ENCODE assay signal across 35 cellular contexts in genomic region chr3:12603969-12604368, GRCh38. TPM values are rescaled to one million over a fixed set of nuclear protein-coding genes. Genes with fewer than 3 reads are reported as not detected.
"Had no signal": no experiment of that assay in that cellular context is flagged by ENCODE, and none has a peak within 500 bp of the region (broad histone marks: within the 10 kb centered on the region; RNA-seq: fewer than 3 reads in every experiment).

No MANE protein-coding gene starts in this region.

- H3K27me3 ChIP-seq: esophagus squamous epithelium, heart right ventricle, pancreas, sigmoid colon, upper lobe of left lung had no signal

- ATAC-seq: activated T-cell treated with anti-CD3 and anti-CD28 coated beads, Interleukin-2, amount 50 U/mL, for 72 hours; heart right ventricle; left ventricle myocardium superior; naive thymus-derived CD4-positive, alpha-beta T cell; stimulated activated memory B cell treated with anti-CD40 and anti-IgM and Interleukin-4, amounts not matched to agents 10 μg/mL and 1 μg/mL and 100 μg/mL, for 72 hours; stimulated activated naive CD8-positive, alpha-beta T cell treated with anti-CD3 and anti-CD28 coated beads, Interleukin-15, amount 100 ng/mL, for 72 hours; WTC11 had no signal

- H3K27me3 Mint-ChIP-seq: activated CD4-positive, alpha-beta memory T cell treated with anti-CD3 and anti-CD28 coated beads, Interleukin-2, amount 10 ng/mL, durations not matched to agents 7 days and 5 days; activated CD4-positive, alpha-beta T cell treated with anti-CD3 and anti-CD28 coated beads, Interleukin-2, amount 10 ng/mL, durations not matched to agents 7 days and 5 days; activated naive CD8-positive, alpha-beta T cell; central memory CD8-positive, alpha-beta T cell; naive thymus-derived CD4-positive, alpha-beta T cell; stimulated activated memory B cell treated with anti-CD40 and anti-IgM and Interleukin-4, amounts not matched to agents 10 μg/mL and 1 μg/mL and 100 μg/mL, for 72 hours; stimulated activated naive CD8-positive, alpha-beta T cell treated with anti-CD3 and anti-CD28 coated beads, Interleukin-15, amount 100 ng/mL, for 72 hours had no signal

- FAIRE-seq: bronchial epithelial cell, colon, endometrium, pancreas, small intestine had no signal

- H3K27ac Mint-ChIP-seq: activated CD4-positive, alpha-beta memory T cell treated with anti-CD3 and anti-CD28 coated beads, Interleukin-2, amount 10 ng/mL, durations not matched to agents 7 days and 5 days; activated CD4-positive, alpha-beta T cell treated with anti-CD3 and anti-CD28 coated beads, Interleukin-2, amount 10 ng/mL, durations not matched to agents 7 days and 5 days; stimulated activated memory B cell treated with anti-CD40 and anti-IgM and Interleukin-4, amounts not matched to agents 10 μg/mL and 1 μg/mL and 100 μg/mL, for 72 hours; T-helper 1 cell treated with Interleukin-12 subunit alpha and Interleukin-12 subunit beta and Interleukin-4 antibody, amounts not matched to agents 30 μg/mL and 1 μg/mL, for 36 hours; WTC11 had no signal

- H3K4me1 Mint-ChIP-seq: stimulated activated memory B cell treated with anti-CD40 and anti-IgM and Interleukin-4, amounts not matched to agents 10 μg/mL and 1 μg/mL and 100 μg/mL, for 72 hours; WTC11 had no signal

- H3K9me3 Mint-ChIP-seq: activated CD4-positive, alpha-beta memory T cell treated with anti-CD3 and anti-CD28 coated beads, Interleukin-2, amount 10 ng/mL, durations not matched to agents 7 days and 5 days; activated CD4-positive, alpha-beta T cell treated with anti-CD3 and anti-CD28 coated beads, Interleukin-2, amount 10 ng/mL, durations not matched to agents 7 days and 5 days; activated T-cell treated with anti-CD3 and anti-CD28 coated beads, Interleukin-2, amount 50 U/mL, for 72 hours; central memory CD8-positive, alpha-beta T cell; naive thymus-derived CD4-positive, alpha-beta T cell; stimulated activated memory B cell treated with anti-CD40 and anti-IgM and Interleukin-4, amounts not matched to agents 10 μg/mL and 1 μg/mL and 100 μg/mL, for 72 hours; stimulated activated naive CD8-positive, alpha-beta T cell treated with anti-CD3 and anti-CD28 coated beads, Interleukin-15, amount 100 ng/mL, for 72 hours; T-helper 1 cell treated with Interleukin-12 subunit alpha and Interleukin-12 subunit beta and Interleukin-4 antibody, amounts not matched to agents 30 μg/mL and 1 μg/mL, for 36 hours; WTC11 had no signal

- DNase-seq: activated CD4-positive, alpha-beta memory T cell treated with anti-CD3 and anti-CD28 coated beads, Interleukin-2, amount 10 ng/mL, durations not matched to agents 7 days and 5 days; activated CD4-positive, alpha-beta T cell treated with anti-CD3 and anti-CD28 coated beads for 1 hour; activated CD4-positive, alpha-beta T cell treated with anti-CD3 and anti-CD28 coated beads, Interleukin-2, amount 10 ng/mL, durations not matched to agents 7 days and 5 days; activated naive CD4-positive, alpha-beta T cell; activated T-cell treated with anti-CD3 and anti-CD28 coated beads, Interleukin-2, amount 50 U/mL, for 72 hours; anterior cingulate cortex; dermis blood vessel endothelial cell; effector CD4-positive, alpha-beta T cell; esophagus squamous epithelium; foreskin melanocyte; heart right ventricle; left ventricle myocardium superior; midbrain; naive thymus-derived CD4-positive, alpha-beta T cell; nucleus accumbens; pancreas; retina; sigmoid colon; small intestine; stimulated activated CD4-positive, alpha-beta T cell treated with anti-CD3 and anti-CD28 coated beads, Interleukin-4, amount 100 ng/mL, for 4 hours; stimulated activated CD8-positive, alpha-beta memory T cell treated with anti-CD3 and anti-CD28 coated beads, Interleukin-4, amount 100 ng/mL, for 48 hours; stimulated activated naive CD8-positive, alpha-beta T cell treated with anti-CD3 and anti-CD28 coated beads, Interleukin-15, amount 100 ng/mL, for 72 hours; substantia nigra; upper lobe of left lung had no signal

- H3K4me3 ChIP-seq: esophagus squamous epithelium, heart right ventricle, pancreas, prostate gland, sigmoid colon, upper lobe of left lung had no signal

- H3K4me3 Mint-ChIP-seq: activated CD4-positive, alpha-beta memory T cell treated with anti-CD3 and anti-CD28 coated beads, Interleukin-2, amount 10 ng/mL, durations not matched to agents 7 days and 5 days; activated CD4-positive, alpha-beta T cell treated with anti-CD3 and anti-CD28 coated beads, Interleukin-2, amount 10 ng/mL, durations not matched to agents 7 days and 5 days; activated naive CD8-positive, alpha-beta T cell; activated T-cell treated with anti-CD3 and anti-CD28 coated beads, Interleukin-2, amount 50 U/mL, for 72 hours; central memory CD8-positive, alpha-beta T cell; naive thymus-derived CD4-positive, alpha-beta T cell; stimulated activated memory B cell treated with anti-CD40 and anti-IgM and Interleukin-4, amounts not matched to agents 10 μg/mL and 1 μg/mL and 100 μg/mL, for 72 hours; stimulated activated naive CD8-positive, alpha-beta T cell treated with anti-CD3 and anti-CD28 coated beads, Interleukin-15, amount 100 ng/mL, for 72 hours; T-helper 1 cell treated with Interleukin-12 subunit alpha and Interleukin-12 subunit beta and Interleukin-4 antibody, amounts not matched to agents 30 μg/mL and 1 μg/mL, for 36 hours; WTC11 had no signal

- H3K9me3 ChIP-seq: esophagus squamous epithelium, heart right ventricle, pancreas, prostate gland, sigmoid colon, upper lobe of left lung had no signal

- H3K27ac ChIP-seq: epithelial cell of prostate, esophagus squamous epithelium, heart right ventricle, pancreas, prostate gland, sigmoid colon, upper lobe of left lung had no signal

- H3K4me1 ChIP-seq: prostate gland, sigmoid colon, upper lobe of left lung had no signal

- H3K36me3 ChIP-seq: prostate gland had no signal

RNA-seq across cellular contexts. Expression of gene MKRN2OS, which starts 58.7 kb away (rescaled TPM):
- total RNA-seq: activated CD4-positive, alpha-beta memory T cell treated with anti-CD3 and anti-CD28 coated beads, Interleukin-2, amount 10 ng/mL, durations not matched to agents 7 days and 5 days; activated CD4-positive, alpha-beta T cell treated with anti-CD3 and anti-CD28 coated beads, Interleukin-2, amount 10 ng/mL, durations not matched to agents 7 days and 5 days; activated T-cell treated with anti-CD3 and anti-CD28 coated beads, Interleukin-2, amount 50 U/mL, for 72 hours; dermis blood vessel endothelial cell; glomerular endothelial cell; left ventricle myocardium superior; naive thymus-derived CD4-positive, alpha-beta T cell; sigmoid colon; WTC11 had no signal
- polyA plus RNA-seq: heart right ventricle; naive thymus-derived CD4-positive, alpha-beta T cell had no signal
